9 cellular contexts compared by ENCODE assay signal in the genomic region with DNA sequence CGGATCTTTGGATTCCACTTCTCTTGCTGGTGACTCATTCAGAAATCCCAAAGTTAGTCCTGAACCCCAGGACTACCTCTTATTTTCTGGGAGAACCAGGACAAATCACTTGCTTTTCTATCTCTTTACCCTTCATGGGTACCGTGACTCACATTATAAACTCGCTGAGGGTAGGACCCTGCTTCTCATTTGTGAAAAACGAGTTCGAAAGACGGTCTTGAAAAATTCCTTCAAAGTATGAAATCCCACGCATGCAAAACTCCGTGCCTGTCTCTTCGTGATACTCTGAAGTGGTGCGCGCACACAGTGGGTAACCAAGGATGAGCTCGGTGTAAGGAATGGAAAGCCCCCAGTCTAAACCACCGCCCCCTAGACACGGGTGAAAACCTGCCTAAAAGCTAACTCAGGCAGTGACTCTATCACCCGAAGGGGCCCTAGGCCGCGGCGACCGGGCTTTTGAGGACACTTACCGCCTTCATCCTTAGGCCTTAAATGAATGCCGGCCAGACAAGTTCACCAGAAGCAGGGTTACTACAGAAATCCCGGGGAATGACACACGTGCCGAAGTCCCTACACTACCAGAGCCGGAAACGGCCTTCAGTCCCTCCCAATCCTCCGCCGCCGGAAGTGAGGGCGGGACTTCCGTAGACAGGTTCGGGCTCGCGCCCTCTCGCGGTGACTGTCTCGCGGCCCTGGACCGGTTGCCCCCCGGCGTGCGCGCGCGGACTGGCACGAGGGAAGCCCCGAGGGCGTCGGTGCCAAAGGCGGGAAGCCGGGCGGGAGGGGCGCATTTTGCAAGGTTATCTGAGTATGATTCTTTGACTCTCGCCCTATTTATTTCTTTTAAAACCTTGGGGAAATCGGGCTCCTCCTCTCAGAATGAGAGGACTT. TPM values are rescaled to one million over a fixed set of nuclear protein-coding genes. Genes with fewer than 3 reads are reported as not detected.
DNase-seq lines count a peak whose midpoint lies in the region; ATAC-seq, FAIRE-seq and TF ChIP-seq lines count a peak whose summit lies in the region.
"Had no signal": no experiment of that assay in that cellular context is flagged by ENCODE, and none has a peak within 500 bp of the region (broad histone marks: within the 10 kb centered on the region; RNA-seq: fewer than 3 reads in every experiment).

NOC3L (minus strand) TSS at position 580 of the 891 bp plus-strand sequence; CDS start at position 479, 101 bp downstream.

- FAIRE-seq in bronchial epithelial cell (lab: Jason Lieb, UNC) (no peak), small intestine (lab: Jason Lieb, UNC) (no peak)
- FAIRE-seq: colon had no signal

- H3K27ac ChIP-seq in AG04450 (ENCODE audit: low read depth, low read length) (peak within 1 kb of the TSS; percentile 79), WERI-Rb-1 (peak within 1 kb of the TSS; percentile 60), small intestine (ENCODE audit: low read depth in 1 of 2, low read length in 1 of 2) (peak within 1 kb of the TSS; percentile 55 to 76)

- H3K9me3 ChIP-seq in AG04450 (ENCODE audit: control insufficient read depth, insufficient read depth, low read length): no peaks in the 10 kb centered on the region
- H3K9me3 ChIP-seq in WERI-Rb-1 (ENCODE audit: severe bottlenecking): no peaks in the 10 kb centered on the region
- no peaks in the 10 kb centered on the region for H3K9me3 ChIP-seq in small intestine (ENCODE audit: control insufficient read depth, low read depth)

- H3K4me3 ChIP-seq in AG04450 (ENCODE audit: low read depth, low read length): peak within 1 kb of the TSS; percentile 89
- H3K4me3 ChIP-seq in WERI-Rb-1 (ENCODE audit: low read depth, low read length): peak within 1 kb of the TSS; percentile 67
- peak within 1 kb of the TSS; percentile 78 for H3K4me3 ChIP-seq in bronchial epithelial cell (ENCODE audit: low read depth, low read length)
- peak within 1 kb of the TSS; percentile 52 to 71 for H3K4me3 ChIP-seq in small intestine (ENCODE audit: low read depth in 1 of 2, low read length in 2 of 2)

- ATAC-seq in GM18868 (IDR thresholded peaks at IDR 0.05; ENCODE audit: unreplicated experiment) (peak; percentile 99), HG03108 (IDR thresholded peaks at IDR 0.05; ENCODE audit: unreplicated experiment) (peak; percentile 99)

- DNase-seq in AG04450 (ENCODE audit: low read depth, low spot score) (peak; percentile 80), NCI-H2196 treated with DMSO at 0.1 percent for 48 hours (lab: John Stamatoyannopoulos, UW; ENCODE audit: unreplicated experiment) (peak; percentile 45), WERI-Rb-1 (peak; percentile 96), bronchial epithelial cell (ENCODE audit: low read depth) (peak; percentile 87), iPS-NIHi11 (ENCODE audit: low spot score) (peak; percentile 97), small intestine (peak; percentile 96)

- H3K27me3 ChIP-seq in AG04450 (ENCODE audit: control insufficient read depth, insufficient read depth, low read length) (peaks cover 2% of the 10 kb centered on the region), WERI-Rb-1 (ENCODE audit: insufficient read depth, low read depth, severe bottlenecking) (no peaks in the 10 kb centered on the region), bronchial epithelial cell (ENCODE audit: control insufficient read depth, insufficient read depth, low read length) (no peaks in the 10 kb centered on the region), small intestine (ENCODE audit: control insufficient read depth in 2 of 2, insufficient read depth in 2 of 2, low read length in 2 of 2) (peaks cover 0 to 2% of the 10 kb centered on the region in 2 donors)

- CTCF ChIA-PET in AG04450 (lab: Charles Lee): interaction anchor here (0.6 to 5.3 kb wide), 14 partner anchors 9 to 1763 kb away, joined by 3 to 52 read pairs (median 5); no protein-coding TSS in a partner anchor

- WGBS in small intestine, 3 donors: 0% methylated on average over 55 of the region's 55 CpGs

- peaks cover 0 to 5% of the 10 kb centered on the region in 2 donors for H3K4me1 ChIP-seq in small intestine (ENCODE audit: control insufficient read depth in 2 of 2, insufficient read depth in 1 of 2, low read depth in 1 of 2, low read length in 1 of 2)

- H3K36me3 ChIP-seq in WERI-Rb-1 (peaks cover 28% of the 10 kb centered on the region), bronchial epithelial cell (ENCODE audit: control insufficient read depth, insufficient read depth, low read length) (peaks cover 1% of the 10 kb centered on the region), small intestine (ENCODE audit: control insufficient read depth in 2 of 2, insufficient read depth in 2 of 2, low read length in 2 of 2) (no peaks in the 10 kb centered on the region)

- TF ChIP-seq CTCF in AG04450 (IDR thresholded peaks at IDR 0.05; ENCODE audit: low read depth, low read length) (peak; percentile 68), WERI-Rb-1 (IDR thresholded peaks at IDR 0.05; ENCODE audit: low read depth, low read length) (peak; percentile 82), bronchial epithelial cell (IDR thresholded peaks at IDR 0.05; ENCODE audit: insufficient read depth, low read length, severe bottlenecking) (peak; percentile 94)

- POLR2A ChIA-PET in AG04450 (lab: Yijun Ruan, JAX): interaction anchor here (0.6 kb wide), 1 partner anchor 41 kb away, joined by 5 read pairs; no protein-coding TSS in a partner anchor

RNA-seq across cellular contexts. Expression of gene NOC3L, which starts in this region (rescaled TPM):
- polyA plus RNA-seq in AG04450 (2011; rRNA removed) (14.8 and 20.9 TPM in 2 replicates), small intestine (1 to 10 TPM; 1.4 to 8.4 (median 2.7) TPM)
- polyA minus RNA-seq in AG04450 (2011; rRNA and poly(A)+ RNA removed): 11.6 and 16.4 TPM in 2 replicates
- total RNA-seq in bronchial epithelial cell: 18.2 and 22.6 TPM in 2 replicates

Comparison
In these comparisons a context has a peak if more than half of its experiments do, and no peak if none do; other contexts are left out.
1. Peak in every context shown above with its lines: DNase-seq, ATAC-seq, H3K4me3 ChIP-seq and H3K27ac ChIP-seq.
2. DNase-seq: peak in every context shown above with its lines; median percentile 97 in iPS-NIHi11; 96 in WERI-Rb-1; 96 in small intestine; 87 in bronchial epithelial cell; 80 in AG04450; 45 in NCI-H2196 treated with DMSO at 0.1 percent for 48 hours.